ENCODE assay signal across 9 cellular contexts in genomic region chr6:10419749-10420545, GRCh38. TPM values are rescaled to one million over a fixed set of nuclear protein-coding genes. Genes with fewer than 3 reads are reported as not detected.
DNase-seq lines count a peak whose midpoint lies in the region; ATAC-seq, FAIRE-seq and TF ChIP-seq lines count a peak whose summit lies in the region.
"Had no signal": no experiment of that assay in that cellular context is flagged by ENCODE, and none has a peak within 500 bp of the region (broad histone marks: within the 10 kb centered on the region; RNA-seq: fewer than 3 reads in every experiment).

No MANE protein-coding gene starts in this region.

- H3K4me3 Mint-ChIP-seq in IgD-negative memory B cell (peak overlapping the region in 3 of 4 donors; percentile 3 to 46 (median 7)), nephron (peak overlapping the region; percentile 10 to 78 (median 69))

- no peak overlapping the region for H3K27ac ChIP-seq in H1 (ENCODE audit: low read depth, low read length)

- peak overlapping the region; percentile 19 to 53 (median 33); a peak in 6 of 8 replicates for H3K4me3 ChIP-seq in H1 (ENCODE audit: extremely low read depth in 1 of 4, insufficient read depth in 2 of 4, low read depth in 3 of 4, low read length in 4 of 4)

- H3K27ac Mint-ChIP-seq in IgD-negative memory B cell (peak overlapping the region in 2 of 3 donors; percentile 37 to 77), nephron (peak overlapping the region in 2 of 3 experiments; percentile 63 to 91)

- no peak overlapping the region for H3K56ac ChIP-seq in H1 (replicated peaks; ENCODE audit: insufficient read length, low read depth, low read length)

- peak overlapping the region; percentile 66; the same call in 1 of the 2 replicates for H2BK5ac ChIP-seq in H1 (ENCODE audit: low read depth, low read length)

- H3K4ac ChIP-seq in H1 (replicated peaks; ENCODE audit: insufficient read length, low read depth, low read length) = no peak overlapping the region

- no peak for TF ChIP-seq RAD21 in H1 (IDR thresholded peaks at IDR 0.05 in 1 of 2, conservative IDR thresholded peaks at IDR 0.05 in 1 of 2; ENCODE audit: low read depth in 2 of 2, low read length in 2 of 2)

- peaks cover 6 to 50% (median 35%) of the 10 kb centered on the region in 4 experiments for H3K4me1 ChIP-seq in H1 (replicated peaks in 1 of 4; ENCODE audit: control insufficient read depth in 3 of 4, insufficient read depth in 4 of 4, low read length in 3 of 4)

- POLR2A ChIA-PET in GM10248 (lab: Yijun Ruan, JAX) = no interaction called here
- POLR2A ChIA-PET in H1 (lab: Charles Lee; ENCODE audit: partially characterized antibody) = interaction anchor here (1.0 to 2.0 kb wide), 5 partner anchors 10 to 28 kb away, joined by 3 to 9 read pairs (median 4); no protein-coding TSS in a partner anchor

- H4K20me1 ChIP-seq in H1 (replicated peaks in 1 of 2; ENCODE audit: control insufficient read depth in 1 of 2, insufficient read depth in 2 of 2, low read length in 2 of 2) = peaks cover 35 to 50% of the 10 kb centered on the region in 2 experiments

- H2BK120ac ChIP-seq in H1 (replicated peaks; ENCODE audit: low read depth, low read length) = no peak overlapping the region

- H2AFZ ChIP-seq in H1 (ENCODE audit: low read length) = no peak overlapping the region

- TF ChIP-seq CTCF in GM10248 (IDR thresholded peaks at IDR 0.05; ENCODE audit: control extremely low read depth, extremely low read depth, low read depth, missing control alignments) (no peak), H1 (IDR thresholded peaks at IDR 0.05; ENCODE audit: control extremely low read depth in 1 of 3, insufficient read depth in 1 of 3, low read depth in 1 of 3, low read length in 3 of 3) (no peak), nephron (IDR thresholded peaks at IDR 0.05; ENCODE audit: unreplicated experiment in 3 of 3) (no peak)

- H2AK5ac ChIP-seq in H1 (ENCODE audit: low read depth, low read length) = no peak overlapping the region

- H3K79me1 ChIP-seq in H1 (ENCODE audit: low read depth, low read length) = no peaks in the 10 kb centered on the region

- no peaks in the 10 kb centered on the region for H3K9me3 ChIP-seq in H1 (ENCODE audit: insufficient read depth in 2 of 2, low read depth in 1 of 2, low read length in 1 of 2)

- ATAC-seq in GM18861 (IDR thresholded peaks at IDR 0.05; ENCODE audit: unreplicated experiment) = no peak

- DNase-seq in GM10248 (ENCODE audit: extremely low spot score) = peak; percentile 27
- DNase-seq in H1 (ENCODE audit: low read depth in 1 of 2, low spot score in 2 of 2) = no peak
- DNase-seq in DMS153 treated with DMSO at 0.1 percent for 48 hours (lab: John Stamatoyannopoulos, UW; ENCODE audit: unreplicated experiment) = no peak
- no peak for DNase-seq in NK-92 treated with Interleukin-12 subunit alpha and Interleukin-12 subunit beta, amount 100 ng/mL, for 24 hours (lab: John Stamatoyannopoulos, UW)
- DNase-seq in activated CD8-positive, alpha-beta memory T cell treated with anti-CD3 and anti-CD28 coated beads, Interleukin-2, amount 50 U/mL, for 4 hours = no peak
- DNase-seq: activated CD4-positive, alpha-beta T cell treated with anti-CD3 and anti-CD28 coated beads, Interleukin-2, amount 50 U/mL, for 1 hour had no signal

- peak overlapping the region; percentile 61; the same call in 1 of the 2 replicates for H2BK15ac ChIP-seq in H1 (ENCODE audit: low read length)

- peak overlapping the region; percentile 63 to 72 for H3K4me2 ChIP-seq in H1 (ENCODE audit: insufficient read depth in 1 of 2, low read depth in 2 of 2, low read length in 2 of 2)

- H3K4me1 Mint-ChIP-seq in IgD-negative memory B cell = peaks cover 8 to 12% (median 10%) of the 10 kb centered on the region in 3 donors
- peaks cover 22% of the 10 kb centered on the region for H3K4me1 Mint-ChIP-seq in nephron

- WGBS in H1 (ENCODE audit: extremely low coverage in 1 of 2, insufficient coverage in 1 of 2, insufficient read length in 1 of 2, insufficient replicate concordance in 2 of 2, low coverage in 1 of 2, low lambda C conversion rate in 2 of 2, missing lambda C conversion rate in 1 of 2), 2 experiments = 6% methylated on average over 14 of the region's 31 CpGs; no CpG with 5 or more reads in 1 of the 2 experiments

- H2BK12ac ChIP-seq in H1 (ENCODE audit: low read depth, low read length) = peak overlapping the region; percentile 60; the same call in 1 of the 2 replicates

- H4K8ac ChIP-seq in H1 (ENCODE audit: extremely low read depth, insufficient read depth, low read length) = no peak overlapping the region

- TF ChIP-seq EP300 in H1 (IDR thresholded peaks at IDR 0.05; ENCODE audit: borderline replicate concordance in 1 of 2, low read depth in 2 of 2, low read length in 2 of 2) = no peak

- no peak overlapping the region; the same call in 1 of the 2 replicates for H3K18ac ChIP-seq in H1 (ENCODE audit: extremely low read depth, low read length)

- TF ChIP-seq POLR2A in H1 (IDR thresholded peaks at IDR 0.05; ENCODE audit: control extremely low read depth in 1 of 2, low read depth in 2 of 2, low read length in 2 of 2) = no peak

- 0 out of 2 replicates have a peak overlapping the region, but pooled peaks have one; percentile 86 for H2BK20ac ChIP-seq in H1 (ENCODE audit: low read length)

- H3K9ac ChIP-seq in H1 (replicated peaks in 1 of 4; ENCODE audit: extremely low read depth in 1 of 4, low read depth in 3 of 4, low read length in 3 of 4) = no peak overlapping the region

- CTCF ChIA-PET in GM10248 (lab: Yijun Ruan, JAX) (interaction anchor here (1.2 to 2.5 kb wide), 2 partner anchors 8 to 1938 kb away, joined by 3 to 6 read pairs; no protein-coding TSS in a partner anchor), H1 (lab: Charles Lee; ENCODE audit: partially characterized antibody) (interaction anchor here (0.6 to 21.9 kb wide), 11 partner anchors 7 to 1659 kb away, joined by 3 to 365 read pairs (median 15); partner anchors contain the start of gene TFAP2A)

- no peak overlapping the region for H4K5ac ChIP-seq in H1 (ENCODE audit: insufficient read length, low read depth, low read length)

- H3K23me2 ChIP-seq in H1 (ENCODE audit: low read depth, low read length) = peaks cover 8% of the 10 kb centered on the region; the same call in 1 of the 2 replicates

- FAIRE-seq in H1 (lab: Jason Lieb, UNC) = no peak

- no peak overlapping the region for H3K14ac ChIP-seq in H1 (ENCODE audit: insufficient read length)

- H3K27me3 ChIP-seq in H1 (replicated peaks in 1 of 4; ENCODE audit: control insufficient read depth in 3 of 4, extremely low read depth in 1 of 4, insufficient read depth in 3 of 4, low read length in 3 of 4) = peaks cover 86 to 100% (median 98%) of the 10 kb centered on the region in 4 experiments

- no peaks in the 10 kb centered on the region; a peak in 1 of 8 replicates for H3K36me3 ChIP-seq in H1 (ENCODE audit: control insufficient read depth in 2 of 4, insufficient read depth in 4 of 4, low read length in 3 of 4)

- H3K23ac ChIP-seq in H1 (ENCODE audit: insufficient read length) = no peak overlapping the region

- H3K9me3 Mint-ChIP-seq in IgD-negative memory B cell = peaks cover 5 to 17% (median 5%) of the 10 kb centered on the region in 3 donors
- no peaks in the 10 kb centered on the region for H3K9me3 Mint-ChIP-seq in nephron

- H3K36me3 Mint-ChIP-seq in IgD-negative memory B cell (no peaks in the 10 kb centered on the region), nephron (ENCODE audit: low read depth) (no peaks in the 10 kb centered on the region)

- H4K91ac ChIP-seq in H1 (replicated peaks; ENCODE audit: insufficient read length, low read length) = no peak overlapping the region

- H3K27me3 Mint-ChIP-seq in IgD-negative memory B cell = peaks cover 80% of the 10 kb centered on the region
- peaks cover 100% of the 10 kb centered on the region for H3K27me3 Mint-ChIP-seq in nephron (ENCODE audit: low read depth)

- no peaks in the 10 kb centered on the region for H3K79me2 ChIP-seq in H1 (ENCODE audit: control insufficient read depth in 1 of 2, insufficient read depth in 2 of 2, low read length in 2 of 2)

TF ChIP-seq in H1, 55 proteins besides CTCF, POLR2A, EP300 and RAD21:
- TF ChIP-seq ZNF274 (IDR thresholded peaks at IDR 0.05; ENCODE audit: borderline replicate concordance, extremely low read depth, low read length) (no peak), PHF8 (conservative IDR thresholded peaks at IDR 0.05; ENCODE audit: low read depth, low read length) (no peak), SUZ12 (IDR thresholded peaks at IDR 0.05; ENCODE audit: low read length) (peak; percentile 46), TEAD4 (IDR thresholded peaks at IDR 0.05; ENCODE audit: low read depth, low read length) (no peak)
TF ChIP-seq in H1: peak in this region for 1.

RNA-seq across cellular contexts. Expression of gene TFAP2A, which starts 5.1 kb away (rescaled TPM):
- polyA plus RNA-seq in IgD-negative memory B cell (not detected), H1 (2011; rRNA removed) (0.23 and 0.24 TPM in 2 replicates)
- total RNA-seq in H1 (2021; fragmentation: NEBNext Ultra II Directional; extraction: Animal tissue kit (Norgen Biotek cat#: 25700)) = 0.10 TPM in 1 of 2 replicates, not detected in the other
- polyA plus RNA-seq in H1 (2011; cell fraction: cytosol; rRNA removed) = 0.12 TPM
- polyA plus RNA-seq in H1 (2011; cell fraction: nucleus; rRNA removed) = 0.24 TPM
- polyA plus RNA-seq in H1 (2012, experiment 1 of 2) = 0.25 to 0.49 TPM (median 0.33 TPM) in 4 replicates
- 0.30 TPM for polyA plus RNA-seq in H1 (2012, experiment 2 of 2)
- 0.08 TPM for polyA plus RNA-seq in H1 (2013, experiment 1 of 2)
- 0.07 TPM for polyA plus RNA-seq in H1 (2013, experiment 2 of 2)
- polyA minus RNA-seq in H1 (2011; rRNA and poly(A)+ RNA removed) = 0.41 TPM in 1 of 2 replicates, not detected in the other
- 2.3 TPM for polyA minus RNA-seq in H1 (2011; cell fraction: cytosol; rRNA and poly(A)+ RNA removed)
- polyA minus RNA-seq in H1 (2011; cell fraction: nucleus; rRNA and poly(A)+ RNA removed) = 1.1 TPM
